8 cellular contexts compared by ENCODE assay signal in genomic region chr11:110209313-110209694, GRCh38.
A peak's percentile ranks its signal among the peaks of the same experiment; 100 is the strongest.
DNase-seq lines count a peak whose midpoint lies in the region; ATAC-seq and TF ChIP-seq lines count a peak whose summit lies in the region.
"Not testable (repeated sequence)": the region's sequence is repeated elsewhere in the genome, so short reads cannot be mapped to it uniquely, and the experiment has no call there.

No MANE protein-coding gene starts in this region.

- not testable (repeated sequence) for TF ChIP-seq CTCF in CD14-positive monocyte (IDR thresholded peaks at IDR 0.05); HL-60 (IDR thresholded peaks at IDR 0.05; ENCODE audit: insufficient read depth, low read length); right atrium auricular region (IDR thresholded peaks at IDR 0.05)

- H3K4me3 ChIP-seq in HL-60 (replicated peaks; ENCODE audit: insufficient read depth, low read length): peak overlapping the region; percentile 6; the same call in 1 of the 2 replicates
- H3K4me3 ChIP-seq in ectodermal cell (ENCODE audit: insufficient read depth, low read depth, low read length): peak overlapping the region; percentile 16
- peak overlapping the region; percentile 19 to 31 for H3K4me3 ChIP-seq in right atrium auricular region
- H3K4me3 ChIP-seq in naive thymus-derived CD4-positive, alpha-beta T cell (ENCODE audit: low read length): not testable (repeated sequence)

- not testable (repeated sequence) for H3K4me1 Mint-ChIP-seq in CD14-positive monocyte; T-helper 2 cell treated with Interferon-gamma antibody and Interleukin-4, amounts not matched to agents 5 μg/mL and 100 μg/mL, for 36 hours (ENCODE audit: low read depth); activated naive CD4-positive, alpha-beta T cell treated with anti-CD3 and anti-CD28 coated beads, Interleukin-2, amount 10 ng/mL, durations not matched to agents 7 days and 5 days; stimulated activated memory B cell treated with anti-CD40 and anti-IgM and Interleukin-4, amounts not matched to agents 10 μg/mL and 1 μg/mL and 100 μg/mL, for 72 hours
- peaks cover 0 to 16% (median 4%) of the 10 kb centered on the region in 7 donors for H3K4me1 Mint-ChIP-seq in naive thymus-derived CD4-positive, alpha-beta T cell

- not testable (repeated sequence) for H3K36me3 ChIP-seq in ectodermal cell (ENCODE audit: control insufficient read depth, insufficient read depth, low read length); right atrium auricular region; naive thymus-derived CD4-positive, alpha-beta T cell (ENCODE audit: control insufficient read depth in 2 of 3, insufficient read depth in 3 of 3, low read length in 3 of 3)

- POLR2A ChIA-PET in naive thymus-derived CD4-positive, alpha-beta T cell (lab: Charles Lee): not testable (repeated sequence)

- intact Hi-C loops in CD14-positive monocyte (cut with micrococcal nuclease): loop anchor here in 1 of 2 donors (10.0 kb wide), 1 partner anchor 1025 kb away; no protein-coding TSS in a partner anchor
- intact Hi-C loops in naive thymus-derived CD4-positive, alpha-beta T cell (cut with micrococcal nuclease): not testable (repeated sequence)

- H3K4me1 ChIP-seq in ectodermal cell (ENCODE audit: control insufficient read depth, insufficient read depth, low read length); right atrium auricular region; naive thymus-derived CD4-positive, alpha-beta T cell (ENCODE audit: control insufficient read depth in 2 of 2, insufficient read depth in 2 of 2, low read length in 2 of 2): not testable (repeated sequence)

- CTCF ChIA-PET in activated naive CD4-positive, alpha-beta T cell treated with anti-CD3 and anti-CD28 coated beads, Interleukin-2, amount 10 ng/mL, durations not matched to agents 7 days and 5 days (lab: Charles Lee): interaction anchor here (1.0 kb wide), 1 partner anchor 167 kb away, joined by 3 read pairs; no protein-coding TSS in a partner anchor
- CTCF ChIA-PET in naive thymus-derived CD4-positive, alpha-beta T cell (lab: Charles Lee): not testable (repeated sequence)

- H3K27me3 ChIP-seq in HL-60 (ENCODE audit: insufficient read depth, poor library complexity, severe bottlenecking); ectodermal cell (ENCODE audit: control insufficient read depth, insufficient read depth, low read length, poor library complexity, severe bottlenecking); right atrium auricular region; naive thymus-derived CD4-positive, alpha-beta T cell (ENCODE audit: control insufficient read depth in 2 of 2, insufficient read depth in 2 of 2, low read length in 2 of 2): not testable (repeated sequence)

- not testable (repeated sequence) for H3K9me3 ChIP-seq in ectodermal cell (ENCODE audit: control insufficient read depth, low read length); right atrium auricular region; naive thymus-derived CD4-positive, alpha-beta T cell (ENCODE audit: control insufficient read depth in 2 of 3, low read length in 3 of 3)

- H3K27ac Mint-ChIP-seq in CD14-positive monocyte; T-helper 2 cell treated with Interferon-gamma antibody and Interleukin-4, amounts not matched to agents 5 μg/mL and 100 μg/mL, for 36 hours; activated naive CD4-positive, alpha-beta T cell treated with anti-CD3 and anti-CD28 coated beads, Interleukin-2, amount 10 ng/mL, durations not matched to agents 7 days and 5 days; stimulated activated memory B cell treated with anti-CD40 and anti-IgM and Interleukin-4, amounts not matched to agents 10 μg/mL and 1 μg/mL and 100 μg/mL, for 72 hours: not testable (repeated sequence)
- peak overlapping the region in 2 of 9 donors; percentile 63 to 81 for H3K27ac Mint-ChIP-seq in naive thymus-derived CD4-positive, alpha-beta T cell

- H3K27ac ChIP-seq in HL-60 (replicated peaks); ectodermal cell (ENCODE audit: insufficient read depth, low read depth, low read length, poor library complexity, severe bottlenecking); right atrium auricular region; naive thymus-derived CD4-positive, alpha-beta T cell (ENCODE audit: low read depth, low read length): not testable (repeated sequence)

- H3K27me3 Mint-ChIP-seq in CD14-positive monocyte (ENCODE audit: low read depth in 3 of 3); T-helper 2 cell treated with Interferon-gamma antibody and Interleukin-4, amounts not matched to agents 5 μg/mL and 100 μg/mL, for 36 hours (ENCODE audit: low read depth); activated naive CD4-positive, alpha-beta T cell treated with anti-CD3 and anti-CD28 coated beads, Interleukin-2, amount 10 ng/mL, durations not matched to agents 7 days and 5 days; stimulated activated memory B cell treated with anti-CD40 and anti-IgM and Interleukin-4, amounts not matched to agents 10 μg/mL and 1 μg/mL and 100 μg/mL, for 72 hours: not testable (repeated sequence)
- H3K27me3 Mint-ChIP-seq in naive thymus-derived CD4-positive, alpha-beta T cell: peaks cover 0 to 10% (median 7%) of the 10 kb centered on the region in 5 donors

- H3K9me3 Mint-ChIP-seq in CD14-positive monocyte; T-helper 2 cell treated with Interferon-gamma antibody and Interleukin-4, amounts not matched to agents 5 μg/mL and 100 μg/mL, for 36 hours; activated naive CD4-positive, alpha-beta T cell treated with anti-CD3 and anti-CD28 coated beads, Interleukin-2, amount 10 ng/mL, durations not matched to agents 7 days and 5 days; naive thymus-derived CD4-positive, alpha-beta T cell; stimulated activated memory B cell treated with anti-CD40 and anti-IgM and Interleukin-4, amounts not matched to agents 10 μg/mL and 1 μg/mL and 100 μg/mL, for 72 hours: not testable (repeated sequence)

- H3K4me3 Mint-ChIP-seq in CD14-positive monocyte: peak overlapping the region; percentile 67 to 70
- peak overlapping the region; percentile 81 for H3K4me3 Mint-ChIP-seq in T-helper 2 cell treated with Interferon-gamma antibody and Interleukin-4, amounts not matched to agents 5 μg/mL and 100 μg/mL, for 36 hours
- peak overlapping the region; percentile 65 for H3K4me3 Mint-ChIP-seq in activated naive CD4-positive, alpha-beta T cell treated with anti-CD3 and anti-CD28 coated beads, Interleukin-2, amount 10 ng/mL, durations not matched to agents 7 days and 5 days
- peak overlapping the region in 9 of 10 donors; percentile 66 to 87 (median 80) for H3K4me3 Mint-ChIP-seq in naive thymus-derived CD4-positive, alpha-beta T cell
- peak overlapping the region; percentile 76 for H3K4me3 Mint-ChIP-seq in stimulated activated memory B cell treated with anti-CD40 and anti-IgM and Interleukin-4, amounts not matched to agents 10 μg/mL and 1 μg/mL and 100 μg/mL, for 72 hours

- 0% methylated on average over 5 to 6 of the region's 14 CpGs for WGBS in ectodermal cell, 2 experiments

- not testable (repeated sequence) for ATAC-seq in naive thymus-derived CD4-positive, alpha-beta T cell; stimulated activated memory B cell treated with anti-CD40 and anti-IgM and Interleukin-4, amounts not matched to agents 10 μg/mL and 1 μg/mL and 100 μg/mL, for 72 hours

- DNase-seq in CD14-positive monocyte (ENCODE audit: low spot score); HL-60 (ENCODE audit: low read depth in 1 of 2, low spot score in 1 of 2); T-helper 2 cell treated with Interferon-gamma antibody and Interleukin-4, amounts not matched to agents 5 μg/mL and 100 μg/mL, for 36 hours (ENCODE audit: low spot score); right atrium auricular region (ENCODE audit: low spot score): not testable (repeated sequence)
- peak; percentile 48 for DNase-seq in activated naive CD4-positive, alpha-beta T cell treated with anti-CD3 and anti-CD28 coated beads, Interleukin-2, amount 10 ng/mL, durations not matched to agents 7 days and 5 days
- DNase-seq in naive thymus-derived CD4-positive, alpha-beta T cell: peak in 6 of 9 donors; percentile 13 to 52 (median 29)

- H3K36me3 Mint-ChIP-seq in CD14-positive monocyte; T-helper 2 cell treated with Interferon-gamma antibody and Interleukin-4, amounts not matched to agents 5 μg/mL and 100 μg/mL, for 36 hours (ENCODE audit: low read depth); activated naive CD4-positive, alpha-beta T cell treated with anti-CD3 and anti-CD28 coated beads, Interleukin-2, amount 10 ng/mL, durations not matched to agents 7 days and 5 days; naive thymus-derived CD4-positive, alpha-beta T cell; stimulated activated memory B cell treated with anti-CD40 and anti-IgM and Interleukin-4, amounts not matched to agents 10 μg/mL and 1 μg/mL and 100 μg/mL, for 72 hours: not testable (repeated sequence)
